Comparison of ENCODE assay signal across 1 cellular context in the genomic region with DNA sequence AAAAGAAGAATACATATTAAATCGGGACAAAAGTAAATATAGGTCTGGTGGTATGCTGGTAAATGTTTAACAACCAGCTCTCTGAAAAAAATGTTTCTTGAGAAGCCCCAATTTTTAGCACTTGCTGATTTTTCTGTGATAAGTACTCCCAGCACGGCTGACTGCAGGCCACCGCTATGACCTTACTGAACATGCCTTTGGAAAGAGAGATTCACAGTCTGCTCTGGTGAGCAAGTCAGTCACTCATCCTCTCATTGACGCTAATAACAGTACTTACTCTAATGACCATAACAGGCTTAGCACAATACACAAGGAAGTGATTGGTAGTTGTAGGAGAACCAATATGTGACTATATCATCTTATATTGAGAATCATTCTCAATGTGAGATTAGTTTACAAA.
TF ChIP-seq lines count a peak whose summit lies in the region.

No MANE protein-coding gene starts in this region.

TF ChIP-seq in neural cell, 6 proteins besides CTCF, POLR2A, EP300 and RAD21 (continued from another document):
- TF ChIP-seq, protein P1, sequence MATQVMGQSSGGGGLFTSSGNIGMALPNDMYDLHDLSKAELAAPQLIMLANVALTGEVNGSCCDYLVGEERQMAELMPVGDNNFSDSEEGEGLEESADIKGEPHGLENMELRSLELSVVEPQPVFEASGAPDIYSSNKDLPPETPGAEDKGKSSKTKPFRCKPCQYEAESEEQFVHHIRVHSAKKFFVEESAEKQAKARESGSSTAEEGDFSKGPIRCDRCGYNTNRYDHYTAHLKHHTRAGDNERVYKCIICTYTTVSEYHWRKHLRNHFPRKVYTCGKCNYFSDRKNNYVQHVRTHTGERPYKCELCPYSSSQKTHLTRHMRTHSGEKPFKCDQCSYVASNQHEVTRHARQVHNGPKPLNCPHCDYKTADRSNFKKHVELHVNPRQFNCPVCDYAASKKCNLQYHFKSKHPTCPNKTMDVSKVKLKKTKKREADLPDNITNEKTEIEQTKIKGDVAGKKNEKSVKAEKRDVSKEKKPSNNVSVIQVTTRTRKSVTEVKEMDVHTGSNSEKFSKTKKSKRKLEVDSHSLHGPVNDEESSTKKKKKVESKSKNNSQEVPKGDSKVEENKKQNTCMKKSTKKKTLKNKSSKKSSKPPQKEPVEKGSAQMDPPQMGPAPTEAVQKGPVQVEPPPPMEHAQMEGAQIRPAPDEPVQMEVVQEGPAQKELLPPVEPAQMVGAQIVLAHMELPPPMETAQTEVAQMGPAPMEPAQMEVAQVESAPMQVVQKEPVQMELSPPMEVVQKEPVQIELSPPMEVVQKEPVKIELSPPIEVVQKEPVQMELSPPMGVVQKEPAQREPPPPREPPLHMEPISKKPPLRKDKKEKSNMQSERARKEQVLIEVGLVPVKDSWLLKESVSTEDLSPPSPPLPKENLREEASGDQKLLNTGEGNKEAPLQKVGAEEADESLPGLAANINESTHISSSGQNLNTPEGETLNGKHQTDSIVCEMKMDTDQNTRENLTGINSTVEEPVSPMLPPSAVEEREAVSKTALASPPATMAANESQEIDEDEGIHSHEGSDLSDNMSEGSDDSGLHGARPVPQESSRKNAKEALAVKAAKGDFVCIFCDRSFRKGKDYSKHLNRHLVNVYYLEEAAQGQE (IDR thresholded peaks at IDR 0.05; ENCODE audit: borderline replicate concordance), result no peak
TF ChIP-seq in neural cell: peak in this region for 1.
